Comparison of ENCODE assay signal across 8 cellular contexts in the genomic region with DNA sequence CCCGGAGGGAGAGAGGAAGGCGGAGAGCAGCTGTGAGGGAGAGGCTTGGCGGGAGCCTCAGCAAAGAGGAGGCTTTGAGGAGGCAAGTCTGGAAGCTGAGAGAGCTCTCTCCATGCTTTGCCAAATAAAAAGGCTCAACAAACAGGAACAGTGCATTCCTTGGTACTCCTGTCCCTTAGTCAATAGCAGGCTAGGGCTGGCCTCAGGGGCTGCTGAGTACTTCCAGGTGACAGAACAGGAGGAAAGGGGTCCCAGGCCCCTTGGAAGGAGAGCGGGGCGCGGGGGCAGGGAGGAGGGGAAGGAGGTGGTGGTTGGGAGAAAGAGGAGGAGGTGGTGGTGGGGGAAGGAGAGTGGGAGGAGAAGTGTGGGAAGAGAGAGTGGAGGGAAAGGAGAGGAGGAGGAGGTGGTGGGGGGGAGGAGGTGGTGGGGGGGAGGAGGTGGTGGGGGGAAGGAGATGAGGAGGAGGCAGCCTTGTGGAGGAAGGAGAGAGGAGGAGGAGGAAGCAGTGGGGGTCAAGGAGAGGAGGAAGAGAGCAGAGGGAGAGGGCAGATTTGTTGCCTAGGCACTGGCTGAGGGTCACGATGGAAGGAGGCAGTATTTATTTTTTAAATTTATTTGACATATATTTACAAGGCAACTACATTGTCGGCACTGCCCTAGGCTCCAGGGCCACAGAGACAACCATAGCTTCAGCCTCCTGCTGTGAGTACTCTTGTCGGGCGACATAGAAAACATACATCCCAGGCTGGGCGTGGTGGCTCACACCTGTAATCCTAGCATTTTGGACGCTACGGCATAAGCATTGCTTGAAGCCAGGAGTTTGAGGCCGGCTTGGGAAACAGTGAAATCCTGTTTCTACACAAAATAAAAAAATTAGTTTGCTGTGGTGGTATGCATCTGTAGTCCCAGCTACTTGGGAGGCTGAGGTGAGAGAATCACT.
DNase-seq lines count a peak whose midpoint lies in the region; ATAC-seq, FAIRE-seq and TF ChIP-seq lines count a peak whose summit lies in the region.

No MANE protein-coding gene starts in this region.

- no peaks in the 10 kb centered on the region for H3K27me3 ChIP-seq in esophagus (ENCODE audit: control insufficient read depth in 1 of 2, insufficient read depth in 2 of 2, low read length in 2 of 2)

- H3K27ac ChIP-seq in SK-N-MC (peak overlapping the region; percentile 72), esophagus (ENCODE audit: low read depth in 2 of 2, low read length in 1 of 2) (peak overlapping the region; percentile 87 to 88)

- H3K27ac Mint-ChIP-seq in nephron: peak overlapping the region; percentile 99 to 100 (median 99)

- no peak for TF ChIP-seq CTCF in nephron (IDR thresholded peaks at IDR 0.05; ENCODE audit: unreplicated experiment in 3 of 3)

- H3K36me3 ChIP-seq in SK-N-MC (ENCODE audit: insufficient read depth, low read length): no peaks in the 10 kb centered on the region
- H3K36me3 ChIP-seq in esophagus (ENCODE audit: control insufficient read depth in 2 of 2, insufficient read depth in 2 of 2, low read length in 1 of 2): no peaks in the 10 kb centered on the region

- H3K4me3 ChIP-seq in SK-N-MC (peak overlapping the region; percentile 83), esophagus (ENCODE audit: low read depth in 1 of 2, low read length in 2 of 2) (peak overlapping the region; percentile 49 to 64)

- H3K9me3 ChIP-seq in SK-N-MC (ENCODE audit: low read depth, low read length): no peaks in the 10 kb centered on the region
- H3K9me3 ChIP-seq in esophagus (ENCODE audit: control insufficient read depth in 2 of 2, insufficient read depth in 1 of 2, low read depth in 1 of 2, low read length in 1 of 2): no peaks in the 10 kb centered on the region

- H3K36me3 Mint-ChIP-seq in nephron (ENCODE audit: low read depth): no peaks in the 10 kb centered on the region

- H3K27me3 Mint-ChIP-seq in nephron (ENCODE audit: low read depth): peaks cover 16% of the 10 kb centered on the region

- H3K4me1 ChIP-seq in esophagus (ENCODE audit: control insufficient read depth in 2 of 2, insufficient read depth in 2 of 2, low read length in 1 of 2): no peaks in the 10 kb centered on the region

- WGBS in esophagus, 2 donors: 20 to 22% methylated on average over 14 of the region's 14 CpGs

- H3K9ac ChIP-seq in SK-N-MC (ENCODE audit: insufficient read length): peak overlapping the region; percentile 79

- H3K4me3 Mint-ChIP-seq in nephron: peak overlapping the region; percentile 88 to 96 (median 92)

- TF ChIP-seq POLR2A in H54 (IDR thresholded peaks at IDR 0.05; ENCODE audit: low read depth, low read length): no peak

- H3K4me1 Mint-ChIP-seq in nephron: peaks cover 37% of the 10 kb centered on the region

- no peaks in the 10 kb centered on the region for H3K9me3 Mint-ChIP-seq in nephron

- FAIRE-seq in H54 (lab: Jason Lieb, UNC): no peak

- no peak for ATAC-seq in HG02973 (IDR thresholded peaks at IDR 0.05; ENCODE audit: unreplicated experiment)
- no peak for ATAC-seq in GM19467 (IDR thresholded peaks at IDR 0.05; ENCODE audit: unreplicated experiment)
- no peak for ATAC-seq in HG03175 (IDR thresholded peaks at IDR 0.05; ENCODE audit: unreplicated experiment)

- DNase-seq in H54 (ENCODE audit: insufficient read length, low spot score): peak; percentile 65
- DNase-seq in SK-N-MC (ENCODE audit: low read depth, low spot score): no peak
- no peak for DNase-seq in NCI-H2081 treated with DMSO at 0.1 percent for 48 hours (lab: John Stamatoyannopoulos, UW)
